Comparison of ENCODE assay signal across 8 cellular contexts in genomic region chr18:62399781-62400308, GRCh38.
A peak's percentile ranks its signal among the peaks of the same experiment; 100 is the strongest.
DNase-seq lines count a peak whose midpoint lies in the region; ATAC-seq and TF ChIP-seq lines count a peak whose summit lies in the region.

No MANE protein-coding gene starts in this region.

- H3K9me3 ChIP-seq in psoas muscle = no peaks in the 10 kb centered on the region

- TF ChIP-seq CTCF in foreskin keratinocyte (conservative IDR thresholded peaks at IDR 0.05) = peak; percentile 36
- TF ChIP-seq CTCF in psoas muscle (IDR thresholded peaks at IDR 0.05) = no peak

- H3K4me1 ChIP-seq in foreskin keratinocyte = no peaks in the 10 kb centered on the region
- no peaks in the 10 kb centered on the region for H3K4me1 ChIP-seq in psoas muscle

- H3K27ac ChIP-seq in foreskin keratinocyte (no peak overlapping the region), psoas muscle (no peak overlapping the region)

- H3K36me3 ChIP-seq in H7 (replicated peaks; ENCODE audit: control insufficient read depth, insufficient read depth, low read length) = no peaks in the 10 kb centered on the region
- H3K36me3 ChIP-seq in psoas muscle (ENCODE audit: insufficient read depth in 1 of 2, low read depth in 1 of 2) = no peaks in the 10 kb centered on the region

- DNase-seq in Daoy (ENCODE audit: low read depth) (peak; percentile 6), H7 (peak; percentile 74), NCI-H345 (lab: John Stamatoyannopoulos, UW) (peak; percentile 81), foreskin keratinocyte (no peak), psoas muscle (no peak), T-helper 9 cell (no peak), C1 segment of cervical spinal cord (lab: John Stamatoyannopoulos, UW) (no peak)

- H3K4me3 ChIP-seq in H7 (ENCODE audit: insufficient read depth, low read depth, low read length) = no peak overlapping the region
- H3K4me3 ChIP-seq in psoas muscle = no peak overlapping the region

- H3K27me3 ChIP-seq in H7 (ENCODE audit: control insufficient read depth, insufficient read depth, low read length) (no peaks in the 10 kb centered on the region), foreskin keratinocyte (peaks cover 27% of the 10 kb centered on the region), psoas muscle (ENCODE audit: insufficient read depth in 3 of 3, low read length in 2 of 3) (no peaks in the 10 kb centered on the region)

- intact Hi-C loops in psoas muscle (cut with DNase I) = no loop called here

- ATAC-seq in foreskin keratinocyte (peak; percentile 65), psoas muscle (no peak), GM21737 (IDR thresholded peaks at IDR 0.05; ENCODE audit: unreplicated experiment) (no peak)

- 11 to 20% (median 17%) methylated on average over 4 of the region's 4 CpGs for WGBS in psoas muscle, 3 donors

Comparison
In these comparisons a context has a peak if more than half of its experiments do, and no peak if none do; other contexts are left out.
1. DNase-seq: peak in Daoy (single experiment), H7 (single experiment) and NCI-H345 (single experiment); none in foreskin keratinocyte (0 of 2), psoas muscle (0 of 2), T-helper 9 cell (single experiment) and C1 segment of cervical spinal cord (0 of 14).